Comparison of ENCODE assay signal across 8 cellular contexts in the genomic region with DNA sequence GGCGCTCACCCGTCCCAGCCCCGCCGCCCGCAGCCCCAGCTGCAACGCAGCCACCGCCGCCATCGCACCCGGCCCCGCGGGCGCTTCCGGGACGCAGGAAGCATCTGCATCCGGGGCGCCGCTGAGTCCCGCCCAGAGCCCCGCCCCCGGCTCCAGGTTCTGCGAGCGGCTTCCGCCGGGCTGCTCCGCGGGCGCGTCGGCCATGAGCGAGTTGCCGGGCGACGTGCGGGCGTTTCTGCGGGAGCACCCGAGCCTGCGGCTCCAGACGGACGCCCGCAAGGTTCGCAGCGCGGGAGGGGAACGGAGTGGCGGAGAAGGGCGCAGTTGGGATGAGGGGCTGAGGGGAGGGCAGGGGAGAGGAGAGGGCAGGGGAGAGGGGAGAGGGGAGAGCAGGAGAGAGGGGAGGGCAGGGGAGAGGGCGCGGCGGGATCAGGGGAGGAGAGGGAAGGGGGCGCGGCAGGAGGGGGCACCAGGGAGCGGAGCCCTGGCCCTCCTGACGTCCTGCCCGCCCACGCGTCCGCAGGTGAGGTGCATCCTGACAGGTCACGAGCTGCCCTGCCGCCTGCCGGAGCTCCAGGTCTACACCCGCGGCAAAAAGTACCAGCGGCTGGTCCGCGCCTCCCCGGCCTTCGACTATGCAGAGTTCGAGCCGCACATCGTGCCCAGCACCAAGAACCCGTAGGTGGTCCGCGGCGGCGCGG. TPM values are rescaled to one million over a fixed set of nuclear protein-coding genes. Genes with fewer than 3 reads are reported as not detected.
A peak's percentile ranks its signal among the peaks of the same experiment; 100 is the strongest.
DNase-seq lines count a peak whose midpoint lies in the region; ATAC-seq and TF ChIP-seq lines count a peak whose summit lies in the region.

TSS of gene SURF1 (minus strand) at position 97 of the 701 bp plus-strand sequence. CDS start at position 63, 34 bp downstream.
TSS of gene SURF2 (plus strand) at position 160 of the 701 bp plus-strand sequence. CDS start at position 203, 43 bp downstream.

- peak; percentile 96 for DNase-seq in GM13976 (ENCODE audit: low spot score)
- DNase-seq in NCI-H2196 treated with DMSO at 0.1 percent for 48 hours (lab: John Stamatoyannopoulos, UW; ENCODE audit: unreplicated experiment): peak; percentile 67
- peak; percentile 89 to 91 for DNase-seq in activated CD4-positive, alpha-beta T cell treated with anti-CD3 and anti-CD28 coated beads for 24 hours (ENCODE audit: low read depth in 2 of 2)
- DNase-seq in choroid plexus epithelial cell (ENCODE audit: low read depth): peak; percentile 79
- peak; percentile 85 to 96 for DNase-seq in left colon
- DNase-seq in stimulated activated CD4-positive, alpha-beta T cell treated with anti-CD3 and anti-CD28 coated beads, Interleukin-1b, Interleukin-23, amount 100 ng/mL, for 24 hours (ENCODE audit: low read depth in 4 of 4, low spot score in 1 of 4): peak; percentile 82 to 92 (median 87)

- peak within 1 kb of the TSS; percentile 86 for H3K4me3 ChIP-seq in choroid plexus epithelial cell (ENCODE audit: low read depth, low read length)

- in situ Hi-C loops in GM13976 (cut with MboI; ENCODE audit: low sequenced_read_pairs, unreplicated experiment): no loop called here

- TF ChIP-seq CTCF in GM13976 (IDR thresholded peaks at IDR 0.05; ENCODE audit: borderline replicate concordance, control extremely low read depth, extremely low read depth, insufficient read depth, missing control alignments): no peak
- peak; percentile 9 for TF ChIP-seq CTCF in choroid plexus epithelial cell (conservative IDR thresholded peaks at IDR 0.05; ENCODE audit: low read depth, low read length)

- intact Hi-C loops in left colon (cut with DNase I, micrococcal nuclease): no loop called here

- peak; percentile 53 for ATAC-seq in HG02943 (IDR thresholded peaks at IDR 0.05; ENCODE audit: low read depth, unreplicated experiment)
- ATAC-seq in left colon: peak; percentile 90
- no peak for ATAC-seq in HG02840 (IDR thresholded peaks at IDR 0.05; ENCODE audit: low FRiP score, unreplicated experiment)

RNA-seq across cellular contexts. Expression of gene SURF1, which starts in this region (rescaled TPM):
- total RNA-seq in left colon: 10 to 100 TPM; 42.0 to 48.2 TPM

RNA-seq across cellular contexts. Expression of gene SURF2, which starts in this region (rescaled TPM):
- 10 to 100 TPM in 1 of 2 donors, 1 to 10 TPM in 1; 9.5 to 10.9 TPM for total RNA-seq in left colon
